Comparison of ENCODE assay signal across 20 cellular contexts in the genomic region with DNA sequence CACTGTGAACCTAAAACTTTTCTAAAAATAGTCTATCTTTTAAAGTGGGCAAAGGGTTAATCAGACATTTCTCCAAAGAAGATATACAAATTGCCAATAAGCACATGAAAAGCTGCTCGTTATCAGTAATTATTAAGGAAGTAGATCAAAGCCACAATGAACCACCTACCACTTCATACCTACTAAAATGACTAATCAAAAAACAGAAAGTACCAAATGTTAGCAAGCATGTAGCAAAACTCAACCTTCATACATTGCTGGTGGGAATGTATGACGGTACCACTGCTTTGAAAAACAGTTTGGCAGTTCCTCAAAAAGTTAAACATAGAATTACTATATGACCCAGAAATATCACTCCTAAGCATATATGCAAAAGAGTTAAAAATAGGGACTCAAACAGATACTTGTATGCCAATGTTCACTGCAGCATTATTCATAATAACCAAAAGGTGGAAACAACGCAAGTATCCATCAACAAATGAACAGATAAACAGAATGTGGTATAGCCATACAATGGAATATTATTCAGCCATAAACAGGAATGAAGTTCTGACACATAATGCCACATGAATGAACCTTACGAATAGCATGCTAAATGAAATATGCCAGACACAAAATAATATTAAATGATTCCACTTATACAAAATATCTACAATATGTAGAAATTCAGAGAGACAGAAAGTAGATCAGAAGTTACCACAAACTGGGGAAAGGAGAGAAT.
"Had no signal": no experiment of that assay in that cellular context is flagged by ENCODE, and none has a peak within 500 bp of the region (broad histone marks: within the 10 kb centered on the region; RNA-seq: fewer than 3 reads in every experiment).

No MANE protein-coding gene starts in this region.

- H3K4me3 ChIP-seq: esophagus squamous epithelium, gastroesophageal sphincter, sigmoid colon, skin epidermis, stomach, thoracic aorta, transverse colon had no signal

- ATAC-seq: gastroesophageal sphincter; left lobe of liver; naive thymus-derived CD4-positive, alpha-beta T cell had no signal

- H3K4me3 Mint-ChIP-seq: naive thymus-derived CD4-positive, alpha-beta T cell; nephron progenitor cell had no signal

- H3K9me3 ChIP-seq: esophagus squamous epithelium, gastroesophageal sphincter, sigmoid colon, stomach, thoracic aorta, transverse colon had no signal

- H3K4me1 Mint-ChIP-seq: nephron progenitor cell had no signal

- H3K36me3 ChIP-seq: esophagus squamous epithelium, gastroesophageal sphincter, sigmoid colon, stomach, thoracic aorta, transverse colon had no signal

- DNase-seq: dermis blood vessel endothelial cell; esophagus squamous epithelium; foreskin fibroblast; glutamatergic neuron; islet precursor cell; mammary epithelial cell; naive thymus-derived CD4-positive, alpha-beta T cell; nephron progenitor cell; posterior cingulate gyrus; sigmoid colon; stimulated activated CD4-positive, alpha-beta T cell treated with anti-CD3 and anti-CD28 coated beads, Interleukin-2, amount 100 ng/mL, for 24 hours; stimulated activated CD4-positive, alpha-beta T cell treated with anti-CD3 and anti-CD28 coated beads, Interleukin-4, amount 100 ng/mL, for 4 hours; stimulated activated naive CD4-positive, alpha-beta T cell; stomach; substantia nigra; transverse colon had no signal

- H3K36me3 Mint-ChIP-seq: naive thymus-derived CD4-positive, alpha-beta T cell had no signal

- H3K27ac ChIP-seq: esophagus squamous epithelium, gastroesophageal sphincter, skin epidermis had no signal

- H3K27ac Mint-ChIP-seq: naive thymus-derived CD4-positive, alpha-beta T cell; nephron progenitor cell had no signal

- H3K27me3 ChIP-seq: esophagus squamous epithelium, gastroesophageal sphincter, sigmoid colon, stomach, transverse colon had no signal
